Comparison of ENCODE assay signal across 37 cellular contexts in genomic region chr20:21394120-21394519, GRCh38. TPM values are rescaled to one million over a fixed set of nuclear protein-coding genes. Genes with fewer than 3 reads are reported as not detected.
"Had no signal": no experiment of that assay in that cellular context is flagged by ENCODE, and none has a peak within 500 bp of the region (broad histone marks: within the 10 kb centered on the region; RNA-seq: fewer than 3 reads in every experiment).

No MANE protein-coding gene starts in this region.

- FAIRE-seq: astrocyte had no signal

- ATAC-seq: activated CD4-positive, alpha-beta T cell treated with anti-CD3 and anti-CD28 coated beads for 36 hours; activated CD4-positive, CD25-positive, alpha-beta regulatory T cell treated with anti-CD3 and anti-CD28 coated beads, Interleukin-2, amount 50 U/mL, for 24 hours; activated CD8-positive, alpha-beta memory T cell treated with anti-CD3 and anti-CD28 coated beads, Interleukin-2, amount 10 ng/mL, durations not matched to agents 7 days and 5 days; activated CD8-positive, alpha-beta T cell treated with anti-CD3 and anti-CD28 coated beads, Interleukin-2, amount 10 ng/mL, durations not matched to agents 7 days and 5 days; activated naive CD4-positive, alpha-beta T cell treated with anti-CD3 and anti-CD28 coated beads, Interleukin-2, amount 50 U/mL, for 72 hours; body of pancreas; WTC11 had no signal

- H3K9me3 ChIP-seq: adrenal gland, body of pancreas, breast epithelium had no signal

- DNase-seq: activated CD4-positive, alpha-beta memory T cell treated with anti-CD3 and anti-CD28 coated beads, Interleukin-2, amount 10 ng/mL, durations not matched to agents 7 days and 5 days; activated CD4-positive, alpha-beta T cell treated with anti-CD3 and anti-CD28 coated beads for 1 hour; activated CD4-positive, alpha-beta T cell treated with anti-CD3 and anti-CD28 coated beads for 36 hours; activated CD4-positive, alpha-beta T cell treated with anti-CD3 and anti-CD28 coated beads for 48 hours; activated CD4-positive, alpha-beta T cell treated with anti-CD3 and anti-CD28 coated beads, Interleukin-2, amount 10 ng/mL, durations not matched to agents 7 days and 5 days; activated CD4-positive, alpha-beta T cell treated with anti-CD3 and anti-CD28 coated beads, Interleukin-2, amount 50 U/mL, for 48 hours; activated CD4-positive, CD25-positive, alpha-beta regulatory T cell; activated CD8-positive, alpha-beta memory T cell treated with anti-CD3 and anti-CD28 coated beads for 24 hours; activated CD8-positive, alpha-beta memory T cell treated with anti-CD3 and anti-CD28 coated beads, Interleukin-2, amount 10 ng/mL, durations not matched to agents 7 days and 5 days; activated CD8-positive, alpha-beta memory T cell treated with anti-CD3 and anti-CD28 coated beads, Interleukin-2, amount 50 U/mL, for 48 hours; activated CD8-positive, alpha-beta T cell treated with anti-CD3 and anti-CD28 coated beads, Interleukin-2, amount 10 ng/mL, durations not matched to agents 7 days and 5 days; activated effector memory CD4-positive, alpha-beta T cell treated with Interleukin-2 at 50 U/mL for 16 hours; activated gamma-delta T cell treated with Interleukin-2 at 50 U/mL for 16 hours; activated naive CD4-positive, alpha-beta T cell; activated naive CD4-positive, alpha-beta T cell treated with anti-CD3 and anti-CD28 coated beads for 36 hours; activated naive CD4-positive, alpha-beta T cell treated with anti-CD3 and anti-CD28 coated beads, Interleukin-2, amount 50 U/mL, for 16 hours; activated naive CD8-positive, alpha-beta T cell treated with anti-CD3 and anti-CD28 coated beads for 36 hours; activated T-cell treated with anti-CD3 and anti-CD28 coated beads, Interleukin-2, amount 50 U/mL, for 24 hours; activated T-cell treated with anti-CD3 and anti-CD28 coated beads, Interleukin-2, amount 50 U/mL, for 48 hours; adrenal gland; amniotic stem cell; aorta; body of pancreas; brain microvascular endothelial cell; central memory CD4-positive, alpha-beta T cell; T-helper 1 cell; T-helper 2 cell; T-helper 9 cell; WERI-Rb-1 had no signal

- H3K36me3 ChIP-seq: breast epithelium, WERI-Rb-1 had no signal

- H3K4me3 ChIP-seq: adrenal gland, body of pancreas, breast epithelium had no signal

- H3K27ac ChIP-seq: adrenal gland, body of pancreas, brain microvascular endothelial cell, breast epithelium, WERI-Rb-1 had no signal

RNA-seq across cellular contexts. Expression of gene NKX2-4, which starts 3.2 kb away (rescaled TPM):
- total RNA-seq: activated CD4-positive, alpha-beta memory T cell treated with anti-CD3 and anti-CD28 coated beads, Interleukin-2, amount 10 ng/mL, durations not matched to agents 7 days and 5 days; activated CD4-positive, alpha-beta T cell treated with anti-CD3 and anti-CD28 coated beads for 36 hours; activated CD4-positive, alpha-beta T cell treated with anti-CD3 and anti-CD28 coated beads, Interleukin-2, amount 10 ng/mL, durations not matched to agents 7 days and 5 days; activated CD8-positive, alpha-beta memory T cell treated with anti-CD3 and anti-CD28 coated beads, Interleukin-2, amount 10 ng/mL, durations not matched to agents 7 days and 5 days; activated CD8-positive, alpha-beta T cell treated with anti-CD3 and anti-CD28 coated beads, Interleukin-2, amount 10 ng/mL, durations not matched to agents 7 days and 5 days; activated naive CD4-positive, alpha-beta T cell treated with anti-CD3 and anti-CD28 coated beads for 36 hours; activated naive CD4-positive, alpha-beta T cell treated with anti-CD3 and anti-CD28 coated beads, Interleukin-2, amount 50 U/mL, for 72 hours; activated naive CD8-positive, alpha-beta T cell treated with anti-CD3 and anti-CD28 coated beads for 36 hours; activated T-helper 2 cell treated with anti-CD3 and anti-CD28 coated beads, Interferon-gamma antibody, Interleukin-2, Interleukin-4, amounts not matched to agents 10 μg/mL and 5 μg/mL and 100 μg/mL, durations not matched to agents 14 hours and 24 hours and 36 hours; aorta; astrocyte; body of pancreas; breast epithelium; cardiac septum; cerebellum had no signal
- polyA plus RNA-seq: adrenal gland, aorta had no signal
